8 cellular contexts compared by ENCODE assay signal in the genomic region with DNA sequence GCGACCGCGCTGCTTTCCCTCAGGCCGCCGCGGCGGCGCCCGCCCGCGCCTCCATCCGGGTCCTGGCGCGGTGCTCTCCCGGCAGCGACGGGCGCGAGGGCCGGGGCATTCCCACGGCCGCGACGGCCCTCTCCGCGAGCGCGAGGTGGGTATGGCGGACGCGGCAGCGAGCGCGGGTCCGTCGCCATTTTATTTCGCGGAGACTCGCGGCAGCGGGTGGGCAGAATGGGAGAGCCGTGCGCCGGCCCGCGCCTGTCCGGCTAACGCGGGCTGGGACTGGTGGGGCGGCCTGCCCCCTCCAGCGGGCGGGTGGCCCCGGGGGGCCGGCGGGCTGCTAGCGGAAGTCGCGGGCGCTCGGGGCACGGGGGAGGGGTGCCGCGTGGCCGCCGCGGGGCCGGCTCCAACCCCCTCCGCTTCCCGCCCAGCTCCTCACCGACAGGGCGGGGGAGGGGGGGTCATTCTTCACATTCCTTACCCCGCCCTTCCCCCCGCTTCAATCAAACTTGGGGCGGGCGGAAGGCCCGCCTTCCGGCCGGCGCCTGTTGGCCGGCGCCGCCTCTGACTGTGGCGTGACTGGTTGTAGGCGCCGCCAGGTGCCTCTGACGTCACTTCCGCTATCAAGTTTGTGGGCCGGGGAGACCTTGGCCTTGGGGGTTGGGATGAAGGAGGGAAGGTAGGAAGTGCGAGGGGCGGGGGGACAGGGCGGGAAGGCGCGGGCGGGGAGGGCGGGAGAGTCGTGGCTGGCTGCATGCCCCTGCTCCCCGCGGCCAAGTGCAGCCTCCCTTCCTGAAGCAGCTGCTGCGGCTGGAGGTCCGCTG.
DNase-seq lines count a peak whose midpoint lies in the region; ATAC-seq and TF ChIP-seq lines count a peak whose summit lies in the region.

No MANE protein-coding gene starts in this region.

- intact Hi-C loops in activated CD4-positive, alpha-beta T cell treated with anti-CD3 and anti-CD28 coated beads for 36 hours (cut with DNase I, micrococcal nuclease), result loop anchor here (1.0 to 10.0 kb wide), 13 partner anchors 13 to 1496 kb away; a partner anchor contains a TSS

- DNase-seq in BE2C (peak; percentile 99), GM19238 (ENCODE audit: insufficient read length, low spot score) (peak; percentile 91), NCI-H510A (lab: John Stamatoyannopoulos, UW) (peak; percentile 99), choroid plexus epithelial cell (ENCODE audit: low read depth) (peak; percentile 100), kidney tubule cell (ENCODE audit: low spot score) (peak; percentile 99)
- DNase-seq in activated CD4-positive, alpha-beta T cell treated with anti-CD3 and anti-CD28 coated beads for 36 hours, result peak; percentile 97
- DNase-seq in stimulated activated CD4-positive, alpha-beta T cell treated with anti-CD3 and anti-CD28 coated beads, Interleukin-1b, Interleukin-23, amount 100 ng/mL, for 1 hour (ENCODE audit: low read depth in 2 of 2), result peak; percentile 83 to 87

- H3K4me3 ChIP-seq in BE2C (ENCODE audit: low read depth, low read length), result peak overlapping the region; percentile 93
- peak overlapping the region; percentile 84 for H3K4me3 ChIP-seq in choroid plexus epithelial cell (ENCODE audit: low read depth, low read length)

- H3K27me3 Mint-ChIP-seq in activated CD4-positive, alpha-beta T cell treated with anti-CD3 and anti-CD28 coated beads for 36 hours, result no peaks in the 10 kb centered on the region

- H3K9me3 Mint-ChIP-seq in activated CD4-positive, alpha-beta T cell treated with anti-CD3 and anti-CD28 coated beads for 36 hours (ENCODE audit: low read depth), result no peaks in the 10 kb centered on the region

- H3K36me3 Mint-ChIP-seq in activated CD4-positive, alpha-beta T cell treated with anti-CD3 and anti-CD28 coated beads for 36 hours (ENCODE audit: low read depth), result peaks cover 28% of the 10 kb centered on the region

- H3K9me3 ChIP-seq in BE2C, result no peaks in the 10 kb centered on the region

- H3K4me3 Mint-ChIP-seq in activated CD4-positive, alpha-beta T cell treated with anti-CD3 and anti-CD28 coated beads for 36 hours, result peak overlapping the region; percentile 89

- CTCF ChIA-PET in activated CD4-positive, alpha-beta T cell treated with anti-CD3 and anti-CD28 coated beads for 36 hours (lab: Charles Lee), result no interaction called here

- peak overlapping the region; percentile 91 for H3K27ac Mint-ChIP-seq in activated CD4-positive, alpha-beta T cell treated with anti-CD3 and anti-CD28 coated beads for 36 hours

- H3K27me3 ChIP-seq in BE2C, result no peaks in the 10 kb centered on the region

- POLR2A ChIA-PET in activated CD4-positive, alpha-beta T cell treated with anti-CD3 and anti-CD28 coated beads for 36 hours (lab: Charles Lee), result interaction anchor here (0.8 kb wide), 1 partner anchor 11 kb away, joined by 6 read pairs; no protein-coding TSS in a partner anchor

- H3K36me3 ChIP-seq in BE2C, result peaks cover 9% of the 10 kb centered on the region

- TF ChIP-seq CTCF in BE2C (IDR thresholded peaks at IDR 0.05; ENCODE audit: low read depth, low read length) (no peak), choroid plexus epithelial cell (conservative IDR thresholded peaks at IDR 0.05; ENCODE audit: low read depth, low read length) (no peak)

- ATAC-seq in HG03439 (IDR thresholded peaks at IDR 0.05; ENCODE audit: unreplicated experiment), result peak; percentile 60
- ATAC-seq in activated CD4-positive, alpha-beta T cell treated with anti-CD3 and anti-CD28 coated beads for 36 hours, result peak; percentile 65

- peaks cover 5% of the 10 kb centered on the region; the same call in 1 of the 2 replicates for H3K4me1 ChIP-seq in BE2C

- peaks cover 34% of the 10 kb centered on the region for H3K4me1 Mint-ChIP-seq in activated CD4-positive, alpha-beta T cell treated with anti-CD3 and anti-CD28 coated beads for 36 hours

Comparison
In these comparisons a context has a peak if more than half of its experiments do, and no peak if none do; other contexts are left out.
1. Peak in every context shown above with its lines: DNase-seq, ATAC-seq and H3K4me3 ChIP-seq.